ENCODE assay signal across 20 cellular contexts in genomic region chr22:43895986-43896645, GRCh38. TPM values are rescaled to one million over a fixed set of nuclear protein-coding genes. Genes with fewer than 3 reads are reported as not detected.
DNase-seq lines count a peak whose midpoint lies in the region; ATAC-seq, FAIRE-seq and TF ChIP-seq lines count a peak whose summit lies in the region.
"Had no signal": no experiment of that assay in that cellular context is flagged by ENCODE, and none has a peak within 500 bp of the region (broad histone marks: within the 10 kb centered on the region; RNA-seq: fewer than 3 reads in every experiment).

No MANE protein-coding gene starts in this region.

- H3K4me1 ChIP-seq in IMR-90 (ENCODE audit: control insufficient read depth, insufficient read depth, low read length): peaks cover 23% of the 10 kb centered on the region
- H3K4me1 ChIP-seq in HepG2 (ENCODE audit: insufficient read depth, low read length): no peaks in the 10 kb centered on the region
- H3K4me1 ChIP-seq in thyroid gland: no peaks in the 10 kb centered on the region

- no peak overlapping the region for H4K8ac ChIP-seq in IMR-90 (ENCODE audit: low read depth in 2 of 2, low read length in 2 of 2)

- no peak overlapping the region for H3K9ac ChIP-seq in IMR-90 (ENCODE audit: low read depth, low read length)
- H3K9ac ChIP-seq in HepG2 (ENCODE audit: insufficient read depth, low read depth, low read length): no peak overlapping the region

- H3K27me3 ChIP-seq in IMR-90 (ENCODE audit: control insufficient read depth, insufficient read depth, low read length) (peaks cover 16% of the 10 kb centered on the region), brain microvascular endothelial cell (replicated peaks) (peaks cover 19% of the 10 kb centered on the region), HepG2 (ENCODE audit: control insufficient read depth in 1 of 2, insufficient read depth in 2 of 2, low read length in 2 of 2) (peaks cover 13 to 61% of the 10 kb centered on the region in 2 experiments; a peak in 4 of 5 replicates), thyroid gland (peaks cover 6% of the 10 kb centered on the region)

- H3K9me3 ChIP-seq in IMR-90 (ENCODE audit: control insufficient read depth, insufficient read depth, low read length) (no peaks in the 10 kb centered on the region), HepG2 (ENCODE audit: low read length) (no peaks in the 10 kb centered on the region), thyroid gland (no peaks in the 10 kb centered on the region)

- no peak overlapping the region for H2BK120ac ChIP-seq in IMR-90 (ENCODE audit: low read depth, low read length)

- H2AFZ ChIP-seq in IMR-90 (replicated peaks; ENCODE audit: low read length, poor library complexity) (no peak overlapping the region), HepG2 (ENCODE audit: low read length) (no peak overlapping the region)

- no peak for TF ChIP-seq RAD21 in IMR-90 (IDR thresholded peaks at IDR 0.05; ENCODE audit: low read length)
- TF ChIP-seq RAD21 in HepG2 (CRISPR knock-in tag; IDR thresholded peaks at IDR 0.05): no peak

- H2AK5ac ChIP-seq in IMR-90 (ENCODE audit: low read depth, low read length): 0 out of 2 replicates have a peak overlapping the region, but pooled peaks have one; percentile 24

- no peak overlapping the region for H2AK9ac ChIP-seq in IMR-90 (replicated peaks; ENCODE audit: low read depth, low read length, poor library complexity)

- TF ChIP-seq EP300 in HepG2 (IDR thresholded peaks at IDR 0.05; ENCODE audit: low read depth in 2 of 2, low read length in 2 of 2) (no peak), HepG2 (CRISPR knock-in tag; IDR thresholded peaks at IDR 0.05; ENCODE audit: borderline replicate concordance) (no peak)

- CTCF ChIA-PET in IMR-90 (lab: Yijun Ruan, JAX) (no interaction called here), HepG2 (lab: Yijun Ruan, JAX; ENCODE audit: low intra/inter-chr PET ratio, low total read pairs) (no interaction called here)

- DNase-seq in AG10803 (ENCODE audit: low read depth): no peak
- DNase-seq in IMR-90: no peak
- no peak for DNase-seq in brain microvascular endothelial cell
- no peak for DNase-seq in HepG2 (ENCODE audit: low spot score)
- no peak for DNase-seq in AG20443 (ENCODE audit: low spot score)
- no peak for DNase-seq in mucosa of gallbladder (ENCODE audit: low spot score)
- no peak for DNase-seq in thyroid gland
- DNase-seq: KBM-7, NCI-H1105 treated with DMSO at 0.1 percent for 48 hours, NCI-H187 treated with DMSO at 0.1 percent for 48 hours, NCI-H2171 treated with DMSO at 0.1 percent for 48 hours, NCI-H82 had no signal

- no peak overlapping the region for H2BK15ac ChIP-seq in IMR-90 (ENCODE audit: low read depth, low read length)

- intact Hi-C loops in IMR-90 (cut with micrococcal nuclease) (no loop called here), HepG2 (cut with micrococcal nuclease; ENCODE audit: unreplicated experiment) (no loop called here), thyroid gland (cut with DNase I) (no loop called here)

- no peaks in the 10 kb centered on the region for H3K79me2 ChIP-seq in HepG2 (ENCODE audit: insufficient read depth, low read length)

- dilution Hi-C loops in IMR-90 (cut with HindIII; ENCODE audit: low sequenced_read_pairs, unreplicated experiment): no loop called here

- FAIRE-seq in HepG2 (lab: Jason Lieb, UNC): no peak
- FAIRE-seq: GM18507, HTR-8/SVneo had no signal

- TF ChIP-seq CTCF in AG10803 (conservative IDR thresholded peaks at IDR 0.05; ENCODE audit: low read length) (0 out of 2 replicates have a peak, but pooled peaks have one; percentile 3), IMR-90 (conservative IDR thresholded peaks at IDR 0.05; ENCODE audit: low read depth, low read length) (no peak), brain microvascular endothelial cell (IDR thresholded peaks at IDR 0.05; ENCODE audit: low read depth, low read length, missing control alignments) (peak; percentile 9), HepG2 (CRISPR knock-in tag; IDR thresholded peaks at IDR 0.05) (peak; percentile 26), thyroid gland (IDR thresholded peaks at IDR 0.05) (no peak)

- no peak overlapping the region for H3K23ac ChIP-seq in IMR-90 (ENCODE audit: low read depth, low read length)

- H3K56ac ChIP-seq in IMR-90 (ENCODE audit: extremely low read depth, insufficient read depth, low read length): no peak overlapping the region

- H2BK5ac ChIP-seq in IMR-90 (ENCODE audit: low read depth, low read length, poor library complexity, severe bottlenecking): no peak overlapping the region

- no peak overlapping the region for H3K4me2 ChIP-seq in IMR-90 (ENCODE audit: low read depth, low read length)
- no peak overlapping the region for H3K4me2 ChIP-seq in HepG2 (ENCODE audit: low read depth, low read length)

- H3K4me3 ChIP-seq in AG10803 (ENCODE audit: low read length) (no peak overlapping the region), IMR-90 (ENCODE audit: insufficient read depth, low read depth, low read length) (no peak overlapping the region), brain microvascular endothelial cell (ENCODE audit: low read depth, low read length) (no peak overlapping the region), HepG2 (replicated peaks in 1 of 3; ENCODE audit: insufficient read depth in 1 of 3, low read depth in 2 of 3, low read length in 3 of 3) (no peak overlapping the region), thyroid gland (replicated peaks in 1 of 3) (no peak overlapping the region)
- H3K4me3 ChIP-seq: SK-N-MC had no signal

- no peaks in the 10 kb centered on the region for H3K36me3 ChIP-seq in IMR-90 (ENCODE audit: control insufficient read depth, insufficient read depth, low read length)
- H3K36me3 ChIP-seq in brain microvascular endothelial cell (replicated peaks): no peaks in the 10 kb centered on the region
- H3K36me3 ChIP-seq in HepG2 (replicated peaks in 1 of 2; ENCODE audit: control insufficient read depth in 1 of 2, insufficient read depth in 2 of 2, low read length in 2 of 2): no peaks in the 10 kb centered on the region
- no peaks in the 10 kb centered on the region for H3K36me3 ChIP-seq in thyroid gland

- no peak overlapping the region for H3K14ac ChIP-seq in IMR-90 (replicated peaks; ENCODE audit: low read depth, low read length)

- BruUV-seq in IMR-90 (replicated peaks; lab: Mats Ljungman, UMichigan) (no TSS peak), HepG2 (replicated peaks; lab: Mats Ljungman, UMichigan) (no TSS peak)

- POLR2A ChIA-PET in IMR-90 (lab: Charles Lee; ENCODE audit: unreplicated experiment): no interaction called here
- POLR2A ChIA-PET in HepG2 (lab: Yijun Ruan, JAX): no interaction called here

- TF ChIP-seq POLR2A in IMR-90 (IDR thresholded peaks at IDR 0.05; ENCODE audit: low read depth, low read length) (no peak), HepG2 (IDR thresholded peaks at IDR 0.05; ENCODE audit: insufficient read depth in 1 of 2, low read depth in 2 of 2, low read length in 2 of 2) (no peak), thyroid gland (IDR thresholded peaks at IDR 0.05) (no peak)

- no peak overlapping the region for H3K18ac ChIP-seq in IMR-90 (ENCODE audit: low read depth, low read length)

- ATAC-seq in IMR-90 (ENCODE audit: low read depth): no peak
- peak; percentile 46 for ATAC-seq in HepG2
- no peak for ATAC-seq in GM21529 (IDR thresholded peaks at IDR 0.05; ENCODE audit: unreplicated experiment)

- H3K9me1 ChIP-seq in IMR-90 (ENCODE audit: insufficient read depth, low read length): peaks cover 13% of the 10 kb centered on the region

- no CpG with 5 or more reads among the region's 11 CpGs for WGBS in IMR-90 (ENCODE audit: extremely low coverage in 2 of 2, insufficient read length in 1 of 2), 2 experiments
- WGBS in HepG2 (ENCODE audit: low lambda C conversion rate): 16% methylated on average over 5 of the region's 11 CpGs
- WGBS in thyroid gland, 2 donors: 37 to 40% methylated on average over 11 of the region's 11 CpGs

- H4K20me1 ChIP-seq in IMR-90 (ENCODE audit: insufficient read depth, low read length): no peaks in the 10 kb centered on the region
- H4K20me1 ChIP-seq in HepG2 (ENCODE audit: insufficient read depth, low read length): peaks cover 4% of the 10 kb centered on the region; the same call in 1 of the 2 replicates

- no peak overlapping the region for H2BK20ac ChIP-seq in IMR-90 (ENCODE audit: low read depth, low read length)

- no peak overlapping the region for H4K5ac ChIP-seq in IMR-90 (ENCODE audit: low read depth, low read length)

- H3K4ac ChIP-seq in IMR-90 (ENCODE audit: low read depth, low read length): no peak overlapping the region

- H3K27ac ChIP-seq in IMR-90 (ENCODE audit: insufficient read depth, low read length) (no peak overlapping the region), brain microvascular endothelial cell (no peak overlapping the region), HepG2 (ENCODE audit: extremely low read length, insufficient read depth, low read length) (no peak overlapping the region), thyroid gland (no peak overlapping the region)
- H3K27ac ChIP-seq: 22Rv1, C4-2B, SK-N-MC had no signal

- in situ Hi-C loops in IMR-90 (cut with MboI; ENCODE audit: low sequenced_read_pairs) (no loop called here), brain microvascular endothelial cell (cut with HindIII; ENCODE audit: low pct_ligation_motif_present, low sequenced_read_pairs) (no loop called here), HepG2 (cut with HindIII; ENCODE audit: extremely low pct_ligation_motif_present, low pct_unique_long_range_greater_than_20kb) (loop anchor here (25.0 kb wide), 1 partner anchor 741 kb away; no protein-coding TSS in a partner anchor)

- H4K91ac ChIP-seq in IMR-90 (ENCODE audit: insufficient read depth, low read depth, low read length): no peak overlapping the region

- no peaks in the 10 kb centered on the region for H3K79me1 ChIP-seq in IMR-90 (ENCODE audit: low read depth in 1 of 2, low read length in 2 of 2)

RNA-seq across cellular contexts. Expression of gene PNPLA5, which starts 4.3 kb away (rescaled TPM):
- total RNA-seq in IMR-90 (2012; rRNA removed) (0.18 TPM in 1 of 2 replicates, not detected in the other), HepG2 (2016; rRNA removed; fragmentation: Illumina TruSeq; extraction: Trizol) (not detected in 2 replicates), mucosa of gallbladder (not detected), thyroid gland (not detected)
- polyA plus RNA-seq in IMR-90 (2012; rRNA removed) (0.13 and 0.44 TPM in 2 replicates), HepG2 (2011; rRNA removed) (not detected in 2 replicates)
- polyA plus RNA-seq in IMR-90 (2012; cell fraction: cytosol; rRNA removed): 0.29 and 0.50 TPM in 2 replicates
- 0.65 TPM in 2 replicates for polyA plus RNA-seq in IMR-90 (2012; cell fraction: nucleus; rRNA removed; ENCODE audit: low replicate concordance)
- total RNA-seq in HepG2 (2016; cell fraction: cytosol; rRNA removed; fragmentation: Illumina TruSeq; extraction: Trizol; ENCODE audit: low read depth): not detected in 2 replicates
- not detected in 2 replicates for total RNA-seq in HepG2 (2016; cell fraction: insoluble cytoplasmic fraction; rRNA removed; fragmentation: Illumina TruSeq; extraction: Trizol)
- total RNA-seq in HepG2 (2016; cell fraction: membrane; rRNA removed; fragmentation: Illumina TruSeq; extraction: Trizol): not detected in 2 replicates
- total RNA-seq in HepG2 (2016; cell fraction: nucleus; rRNA removed; fragmentation: Illumina TruSeq; extraction: Trizol): not detected in 2 replicates
- not detected in 2 replicates for polyA plus RNA-seq in HepG2 (2011; cell fraction: cytosol; rRNA removed)
- not detected in 2 replicates for polyA plus RNA-seq in HepG2 (2011; cell fraction: nucleus; rRNA removed)
- polyA plus RNA-seq in HepG2 (2012): not detected in 2 replicates
- not detected in 2 replicates for polyA plus RNA-seq in HepG2 (2016; cell fraction: cytosol; fragmentation: Illumina TruSeq; extraction: Trizol; ENCODE audit: low read depth)
- polyA plus RNA-seq in HepG2 (2016; cell fraction: insoluble cytoplasmic fraction; fragmentation: Illumina TruSeq; extraction: Trizol; ENCODE audit: low read depth): not detected in 2 replicates
- polyA plus RNA-seq in HepG2 (2016; cell fraction: membrane; fragmentation: Illumina TruSeq; extraction: Trizol; ENCODE audit: low read depth): not detected in 2 replicates
- polyA plus RNA-seq in HepG2 (2016; cell fraction: nucleus; fragmentation: Illumina TruSeq; extraction: Trizol; ENCODE audit: insufficient read depth, low read depth): not detected in 2 replicates
- not detected in 2 replicates for polyA minus RNA-seq in HepG2 (2011; rRNA and poly(A)+ RNA removed; ENCODE audit: low replicate concordance)
- polyA minus RNA-seq in HepG2 (2011; cell fraction: cytosol; rRNA and poly(A)+ RNA removed): not detected in 2 replicates
- not detected in 2 replicates for polyA minus RNA-seq in HepG2 (2011; cell fraction: nucleus; rRNA and poly(A)+ RNA removed)
- total RNA-seq: NCI-H460 had no signal

RNA-seq across cellular contexts. Expression of gene PNPLA3, which starts 27.5 kb away (rescaled TPM):
- 3.3 and 3.6 TPM in 2 replicates for total RNA-seq in IMR-90 (2012; rRNA removed)
- polyA plus RNA-seq in IMR-90 (2012; rRNA removed): 7.5 and 8.4 TPM in 2 replicates
- 3.1 and 4.0 TPM in 2 replicates for polyA plus RNA-seq in IMR-90 (2012; cell fraction: cytosol; rRNA removed)
- polyA plus RNA-seq in IMR-90 (2012; cell fraction: nucleus; rRNA removed; ENCODE audit: low replicate concordance): 25.4 and 30.2 TPM in 2 replicates
- total RNA-seq in HepG2 (2016; rRNA removed; fragmentation: Illumina TruSeq; extraction: Trizol): 13.7 and 16.9 TPM in 2 replicates
- 4.8 and 8.4 TPM in 2 replicates for total RNA-seq in HepG2 (2016; cell fraction: cytosol; rRNA removed; fragmentation: Illumina TruSeq; extraction: Trizol; ENCODE audit: low read depth)
- 10.7 and 17.4 TPM in 2 replicates for total RNA-seq in HepG2 (2016; cell fraction: insoluble cytoplasmic fraction; rRNA removed; fragmentation: Illumina TruSeq; extraction: Trizol)
- 4.8 and 6.1 TPM in 2 replicates for total RNA-seq in HepG2 (2016; cell fraction: membrane; rRNA removed; fragmentation: Illumina TruSeq; extraction: Trizol)
- total RNA-seq in HepG2 (2016; cell fraction: nucleus; rRNA removed; fragmentation: Illumina TruSeq; extraction: Trizol): 21.0 and 22.1 TPM in 2 replicates
- 19.8 and 24.1 TPM in 2 replicates for polyA plus RNA-seq in HepG2 (2011; rRNA removed)
- 9.1 and 9.8 TPM in 2 replicates for polyA plus RNA-seq in HepG2 (2011; cell fraction: cytosol; rRNA removed)
- polyA plus RNA-seq in HepG2 (2011; cell fraction: nucleus; rRNA removed): 53.2 and 70.9 TPM in 2 replicates
- 13.9 and 14.4 TPM in 2 replicates for polyA plus RNA-seq in HepG2 (2012)
- polyA plus RNA-seq in HepG2 (2016; cell fraction: cytosol; fragmentation: Illumina TruSeq; extraction: Trizol; ENCODE audit: low read depth): 0.89 and 0.97 TPM in 2 replicates
- polyA plus RNA-seq in HepG2 (2016; cell fraction: insoluble cytoplasmic fraction; fragmentation: Illumina TruSeq; extraction: Trizol; ENCODE audit: low read depth): 7.2 and 8.6 TPM in 2 replicates
- polyA plus RNA-seq in HepG2 (2016; cell fraction: membrane; fragmentation: Illumina TruSeq; extraction: Trizol; ENCODE audit: low read depth): 1.2 and 1.4 TPM in 2 replicates
- polyA plus RNA-seq in HepG2 (2016; cell fraction: nucleus; fragmentation: Illumina TruSeq; extraction: Trizol; ENCODE audit: insufficient read depth, low read depth): 32.5 and 34.1 TPM in 2 replicates
- 7.9 and 27.4 TPM in 2 replicates for polyA minus RNA-seq in HepG2 (2011; rRNA and poly(A)+ RNA removed; ENCODE audit: low replicate concordance)
- polyA minus RNA-seq in HepG2 (2011; cell fraction: cytosol; rRNA and poly(A)+ RNA removed): 7.7 and 11.8 TPM in 2 replicates
- polyA minus RNA-seq in HepG2 (2011; cell fraction: nucleus; rRNA and poly(A)+ RNA removed): 28.2 and 46.9 TPM in 2 replicates
- 11.4 TPM for total RNA-seq in mucosa of gallbladder
- total RNA-seq in thyroid gland: under 1 TPM in 2 of 4 donors, not detected in 2; 0.11 to 0.13 TPM

RNA-seq across cellular contexts. Expression of gene SULT4A1, which starts 33.8 kb away (rescaled TPM):
- total RNA-seq in IMR-90 (2012; rRNA removed) (1.1 TPM in 2 replicates), HepG2 (2016; rRNA removed; fragmentation: Illumina TruSeq; extraction: Trizol) (not detected in 2 replicates), mucosa of gallbladder (0.43 TPM), thyroid gland (not detected)
- polyA plus RNA-seq in IMR-90 (2012; rRNA removed) (4.8 and 5.2 TPM in 2 replicates), HepG2 (2011; rRNA removed) (not detected in 2 replicates)
- polyA plus RNA-seq in IMR-90 (2012; cell fraction: cytosol; rRNA removed): 1.5 and 2.4 TPM in 2 replicates
- polyA plus RNA-seq in IMR-90 (2012; cell fraction: nucleus; rRNA removed; ENCODE audit: low replicate concordance): 41.6 and 44.7 TPM in 2 replicates
- not detected in 2 replicates for total RNA-seq in HepG2 (2016; cell fraction: cytosol; rRNA removed; fragmentation: Illumina TruSeq; extraction: Trizol; ENCODE audit: low read depth)
- total RNA-seq in HepG2 (2016; cell fraction: insoluble cytoplasmic fraction; rRNA removed; fragmentation: Illumina TruSeq; extraction: Trizol): not detected in 2 replicates
- not detected in 2 replicates for total RNA-seq in HepG2 (2016; cell fraction: membrane; rRNA removed; fragmentation: Illumina TruSeq; extraction: Trizol)
- not detected in 2 replicates for total RNA-seq in HepG2 (2016; cell fraction: nucleus; rRNA removed; fragmentation: Illumina TruSeq; extraction: Trizol)
- polyA plus RNA-seq in HepG2 (2011; cell fraction: cytosol; rRNA removed): not detected in 2 replicates
- not detected in 2 replicates for polyA plus RNA-seq in HepG2 (2011; cell fraction: nucleus; rRNA removed)
- polyA plus RNA-seq in HepG2 (2012): not detected in 2 replicates
- not detected in 2 replicates for polyA plus RNA-seq in HepG2 (2016; cell fraction: cytosol; fragmentation: Illumina TruSeq; extraction: Trizol; ENCODE audit: low read depth)
- polyA plus RNA-seq in HepG2 (2016; cell fraction: insoluble cytoplasmic fraction; fragmentation: Illumina TruSeq; extraction: Trizol; ENCODE audit: low read depth): not detected in 2 replicates
- not detected in 2 replicates for polyA plus RNA-seq in HepG2 (2016; cell fraction: membrane; fragmentation: Illumina TruSeq; extraction: Trizol; ENCODE audit: low read depth)
- polyA plus RNA-seq in HepG2 (2016; cell fraction: nucleus; fragmentation: Illumina TruSeq; extraction: Trizol; ENCODE audit: insufficient read depth, low read depth): not detected in 2 replicates
- polyA minus RNA-seq in HepG2 (2011; rRNA and poly(A)+ RNA removed; ENCODE audit: low replicate concordance): not detected in 2 replicates
- polyA minus RNA-seq in HepG2 (2011; cell fraction: cytosol; rRNA and poly(A)+ RNA removed): not detected in 2 replicates
- polyA minus RNA-seq in HepG2 (2011; cell fraction: nucleus; rRNA and poly(A)+ RNA removed): not detected in 2 replicates
- total RNA-seq: M059J, NCI-H460 had no signal

RNA-seq across cellular contexts. Expression of gene SAMM50, which starts 59.1 kb away (rescaled TPM):
- total RNA-seq in IMR-90 (2012; rRNA removed) (43.7 and 60.0 TPM in 2 replicates), HepG2 (2016; rRNA removed; fragmentation: Illumina TruSeq; extraction: Trizol) (63.4 and 95.8 TPM in 2 replicates), mucosa of gallbladder (51.8 TPM), thyroid gland (10 to 100 TPM; 31.9 to 38.3 (median 32.1) TPM)
- polyA plus RNA-seq in IMR-90 (2012; rRNA removed) (37.4 and 40.6 TPM in 2 replicates), HepG2 (2011; rRNA removed) (26.2 and 34.7 TPM in 2 replicates)
- 23.4 and 23.6 TPM in 2 replicates for polyA plus RNA-seq in IMR-90 (2012; cell fraction: cytosol; rRNA removed)
- 14.2 and 34.8 TPM in 2 replicates for polyA plus RNA-seq in IMR-90 (2012; cell fraction: nucleus; rRNA removed; ENCODE audit: low replicate concordance)
- 16.2 and 18.4 TPM in 2 replicates for total RNA-seq in HepG2 (2016; cell fraction: cytosol; rRNA removed; fragmentation: Illumina TruSeq; extraction: Trizol; ENCODE audit: low read depth)
- total RNA-seq in HepG2 (2016; cell fraction: insoluble cytoplasmic fraction; rRNA removed; fragmentation: Illumina TruSeq; extraction: Trizol): 68.1 and 90.1 TPM in 2 replicates
- 30.8 and 34.8 TPM in 2 replicates for total RNA-seq in HepG2 (2016; cell fraction: membrane; rRNA removed; fragmentation: Illumina TruSeq; extraction: Trizol)
- 33.1 and 34.2 TPM in 2 replicates for total RNA-seq in HepG2 (2016; cell fraction: nucleus; rRNA removed; fragmentation: Illumina TruSeq; extraction: Trizol)
- 27.3 and 27.8 TPM in 2 replicates for polyA plus RNA-seq in HepG2 (2011; cell fraction: cytosol; rRNA removed)
- 19.1 and 21.3 TPM in 2 replicates for polyA plus RNA-seq in HepG2 (2011; cell fraction: nucleus; rRNA removed)
- 36.0 and 46.3 TPM in 2 replicates for polyA plus RNA-seq in HepG2 (2012)
- 18.9 and 20.3 TPM in 2 replicates for polyA plus RNA-seq in HepG2 (2016; cell fraction: cytosol; fragmentation: Illumina TruSeq; extraction: Trizol; ENCODE audit: low read depth)
- polyA plus RNA-seq in HepG2 (2016; cell fraction: insoluble cytoplasmic fraction; fragmentation: Illumina TruSeq; extraction: Trizol; ENCODE audit: low read depth): 90.0 and 99.1 TPM in 2 replicates
- 27.5 and 27.7 TPM in 2 replicates for polyA plus RNA-seq in HepG2 (2016; cell fraction: membrane; fragmentation: Illumina TruSeq; extraction: Trizol; ENCODE audit: low read depth)
- polyA plus RNA-seq in HepG2 (2016; cell fraction: nucleus; fragmentation: Illumina TruSeq; extraction: Trizol; ENCODE audit: insufficient read depth, low read depth): 48.2 and 49.2 TPM in 2 replicates
- 22.2 and 45.2 TPM in 2 replicates for polyA minus RNA-seq in HepG2 (2011; rRNA and poly(A)+ RNA removed; ENCODE audit: low replicate concordance)
- 20.5 and 22.8 TPM in 2 replicates for polyA minus RNA-seq in HepG2 (2011; cell fraction: cytosol; rRNA and poly(A)+ RNA removed)
- polyA minus RNA-seq in HepG2 (2011; cell fraction: nucleus; rRNA and poly(A)+ RNA removed): 19.3 and 24.1 TPM in 2 replicates

Comparison
In these comparisons a context has a peak if more than half of its experiments do, and no peak if none do; other contexts are left out.
1. CTCF ChIP-seq: peak in AG10803 (single experiment), brain microvascular endothelial cell (single experiment) and HepG2 (single experiment); none in IMR-90 (single experiment) and thyroid gland (0 of 6).